In genomic region chr2:150479075-150479915, GRCh38 we compare ENCODE assay signal across 16 cellular contexts. TPM values are rescaled to one million over a fixed set of nuclear protein-coding genes. Genes with fewer than 3 reads are reported as not detected.
DNase-seq lines count a peak whose midpoint lies in the region; ATAC-seq, FAIRE-seq and TF ChIP-seq lines count a peak whose summit lies in the region.
"Had no signal": no experiment of that assay in that cellular context is flagged by ENCODE, and none has a peak within 500 bp of the region (broad histone marks: within the 10 kb centered on the region; RNA-seq: fewer than 3 reads in every experiment).

No MANE protein-coding gene starts in this region.

- H3K27me3 Mint-ChIP-seq in type B pancreatic cell: no peaks in the 10 kb centered on the region

- peak overlapping the region in 1 of 12 donors; percentile 2 for H3K4me3 ChIP-seq in heart left ventricle
- H3K4me3 ChIP-seq in brain microvascular endothelial cell (ENCODE audit: low read depth, low read length): no peak overlapping the region
- H3K4me3 ChIP-seq: upper lobe of left lung had no signal

- TF ChIP-seq POLR2A in heart left ventricle (IDR thresholded peaks at IDR 0.05): no peak
- TF ChIP-seq POLR2A in GM12891 (IDR thresholded peaks at IDR 0.05; ENCODE audit: low read depth, low read length): no peak

- H3K36me3 ChIP-seq in heart left ventricle: peaks cover 0 to 7% (median 0%) of the 10 kb centered on the region in 9 donors
- H3K36me3 ChIP-seq in brain microvascular endothelial cell (replicated peaks): peaks cover 33% of the 10 kb centered on the region

- H3K4me3 Mint-ChIP-seq in type B pancreatic cell: peak overlapping the region; percentile 100
- H3K4me3 Mint-ChIP-seq: activated CD8-positive, alpha-beta T cell treated with anti-CD3 and anti-CD28 coated beads for 36 hours; activated naive CD8-positive, alpha-beta T cell treated with anti-CD3 and anti-CD28 coated beads, Interleukin-2, amount 10 ng/mL, durations not matched to agents 7 days and 5 days had no signal

- peaks cover 87% of the 10 kb centered on the region for H3K4me1 Mint-ChIP-seq in type B pancreatic cell (ENCODE audit: unreplicated experiment)
- H3K4me1 Mint-ChIP-seq: activated naive CD8-positive, alpha-beta T cell treated with anti-CD3 and anti-CD28 coated beads, Interleukin-2, amount 10 ng/mL, durations not matched to agents 7 days and 5 days had no signal

- 39 to 50% (median 49%) methylated on average over 3 of the region's 3 CpGs for WGBS in heart left ventricle, 4 donors

- peaks cover 71% of the 10 kb centered on the region for H3K36me3 Mint-ChIP-seq in type B pancreatic cell
- H3K36me3 Mint-ChIP-seq: activated naive CD8-positive, alpha-beta T cell treated with anti-CD3 and anti-CD28 coated beads, Interleukin-2, amount 10 ng/mL, durations not matched to agents 7 days and 5 days had no signal

- H3K27ac Mint-ChIP-seq in type B pancreatic cell: peak overlapping the region; percentile 96
- H3K27ac Mint-ChIP-seq: activated CD8-positive, alpha-beta T cell treated with anti-CD3 and anti-CD28 coated beads for 36 hours; activated naive CD8-positive, alpha-beta T cell treated with anti-CD3 and anti-CD28 coated beads, Interleukin-2, amount 10 ng/mL, durations not matched to agents 7 days and 5 days had no signal

- in situ Hi-C loops in brain microvascular endothelial cell (cut with HindIII; ENCODE audit: low pct_ligation_motif_present, low sequenced_read_pairs): no loop called here

- TF ChIP-seq CTCF in heart left ventricle (IDR thresholded peaks at IDR 0.05): no peak
- no peak for TF ChIP-seq CTCF in brain microvascular endothelial cell (IDR thresholded peaks at IDR 0.05; ENCODE audit: low read depth, low read length, missing control alignments)
- TF ChIP-seq CTCF in type B pancreatic cell (conservative IDR thresholded peaks at IDR 0.05): no peak

- intact Hi-C loops in heart left ventricle (cut with DNase I): loop anchor here in 1 of 10 donors (5.0 kb wide), 1 partner anchor 197 kb away; no protein-coding TSS in a partner anchor
- intact Hi-C loops in Right ventricle myocardium superior (cut with DNase I): no loop called here

- H3K27ac ChIP-seq in heart left ventricle (peak overlapping the region; percentile 49 to 99 (median 78)), brain microvascular endothelial cell (peak overlapping the region; percentile 86)
- H3K27ac ChIP-seq: 22Rv1 had no signal

- H3K9me3 ChIP-seq in heart left ventricle: no peaks in the 10 kb centered on the region
- H3K9me3 ChIP-seq: upper lobe of left lung had no signal

- peaks cover 12 to 100% (median 88%) of the 10 kb centered on the region in 12 donors for H3K4me1 ChIP-seq in heart left ventricle

- H3K27me3 ChIP-seq in heart left ventricle (no peaks in the 10 kb centered on the region), brain microvascular endothelial cell (replicated peaks) (no peaks in the 10 kb centered on the region)
- H3K27me3 ChIP-seq: upper lobe of left lung had no signal

- no peaks in the 10 kb centered on the region for H3K9me3 Mint-ChIP-seq in type B pancreatic cell
- H3K9me3 Mint-ChIP-seq: activated CD8-positive, alpha-beta T cell treated with anti-CD3 and anti-CD28 coated beads for 36 hours; activated naive CD8-positive, alpha-beta T cell treated with anti-CD3 and anti-CD28 coated beads, Interleukin-2, amount 10 ng/mL, durations not matched to agents 7 days and 5 days had no signal

- no peak for FAIRE-seq in GM12891 (lab: Jason Lieb, UNC)
- FAIRE-seq: endometrium had no signal

- ATAC-seq in heart left ventricle (no peak), Right ventricle myocardium superior (ENCODE audit: poor library complexity) (no peak), GM21576 (IDR thresholded peaks at IDR 0.05; ENCODE audit: unreplicated experiment) (no peak)
- ATAC-seq: activated CD8-positive, alpha-beta T cell treated with anti-CD3 and anti-CD28 coated beads for 36 hours had no signal

- DNase-seq in heart left ventricle (no peak), Right ventricle myocardium superior (no peak), brain microvascular endothelial cell (no peak), iris pigment epithelial cell (ENCODE audit: low read depth) (peak; percentile 71), type B pancreatic cell (ENCODE audit: extremely low spot score, unreplicated experiment) (no peak), GM12891 (ENCODE audit: insufficient read length, low spot score) (no peak)
- DNase-seq in activated T-cell treated with anti-CD3 and anti-CD28 coated beads, Interleukin-2, amount 50 U/mL, for 1 hour: no peak
- DNase-seq: activated CD8-positive, alpha-beta T cell treated with anti-CD3 and anti-CD28 coated beads for 36 hours; activated naive CD8-positive, alpha-beta T cell treated with anti-CD3 and anti-CD28 coated beads, Interleukin-2, amount 10 ng/mL, durations not matched to agents 7 days and 5 days; DND-41; islet precursor cell; Karpas-422; upper lobe of left lung had no signal

TF ChIP-seq in GM12891, 5 proteins besides CTCF, POLR2A, EP300 and RAD21:
- TF ChIP-seq TAF1 (IDR thresholded peaks at IDR 0.05; ENCODE audit: low read depth, low read length) (no peak), PAX5 (IDR thresholded peaks at IDR 0.05; ENCODE audit: insufficient read depth, low read length, severe bottlenecking) (no peak), SPI1 (IDR thresholded peaks at IDR 0.05; ENCODE audit: low read depth, low read length) (no peak), POU2F2 (IDR thresholded peaks at IDR 0.05; ENCODE audit: low read depth, low read length) (no peak), POLR2AphosphoS5 (IDR thresholded peaks at IDR 0.05; ENCODE audit: low read depth, low read length) (no peak)

RNA-seq across cellular contexts. Expression of gene RND3, which starts 8.2 kb away (rescaled TPM):
- 10 to 100 TPM; 16.8 to 40.1 (median 30.2) TPM for total RNA-seq in heart left ventricle
- polyA plus RNA-seq in heart left ventricle: 10 to 100 TPM; 17.1 to 30.6 TPM
- 20.4 TPM for total RNA-seq in Right ventricle myocardium superior
- 161 and 169 TPM in 2 replicates for total RNA-seq in type B pancreatic cell (ENCODE audit: low replicate concordance)
- polyA plus RNA-seq in GM12891 (2012; ENCODE audit: low read depth, missing spikeins): not detected
- total RNA-seq: activated CD8-positive, alpha-beta T cell treated with anti-CD3 and anti-CD28 coated beads for 36 hours; activated naive CD8-positive, alpha-beta T cell treated with anti-CD3 and anti-CD28 coated beads, Interleukin-2, amount 10 ng/mL, durations not matched to agents 7 days and 5 days had no signal
